ENCODE assay signal across 19 cellular contexts in genomic region chr3:54573922-54574321, GRCh38.
"Had no signal": no experiment of that assay in that cellular context is flagged by ENCODE, and none has a peak within 500 bp of the region (broad histone marks: within the 10 kb centered on the region; RNA-seq: fewer than 3 reads in every experiment).

No MANE protein-coding gene starts in this region.

- DNase-seq: cortex of kidney; effector memory CD8-positive, alpha-beta T cell; erythroblast; left ventricle myocardium superior; lower lobe of right lung; naive thymus-derived CD8-positive, alpha-beta T cell; nephron progenitor cell; pancreas; retina; right lobe of liver; small intestine; stimulated activated CD4-positive, alpha-beta T cell treated with anti-CD3 and anti-CD28 coated beads, Interleukin-15, amount 100 ng/mL, for 24 hours; stimulated activated CD4-positive, alpha-beta T cell treated with anti-CD3 and anti-CD28 coated beads, Interleukin-2, amount 100 ng/mL, for 48 hours; stimulated activated naive CD4-positive, alpha-beta T cell; stimulated activated naive CD8-positive, alpha-beta T cell treated with anti-CD3 and anti-CD28 coated beads, Interleukin-15, amount 100 ng/mL, for 72 hours; transverse colon; upper lobe of right lung had no signal

- ATAC-seq: effector memory CD8-positive, alpha-beta T cell; left ventricle myocardium superior; lower lobe of right lung; naive thymus-derived CD8-positive, alpha-beta T cell; pancreas; right lobe of liver; stimulated activated naive CD8-positive, alpha-beta T cell treated with anti-CD3 and anti-CD28 coated beads, Interleukin-15, amount 100 ng/mL, for 72 hours; upper lobe of right lung had no signal

- H3K9me3 ChIP-seq: lower lobe of right lung, neutrophil, pancreas, right lobe of liver, suprapubic skin, transverse colon, upper lobe of right lung had no signal

- H3K36me3 ChIP-seq: lower lobe of right lung, neutrophil, pancreas, right lobe of liver, suprapubic skin, transverse colon, upper lobe of right lung had no signal

- H3K4me1 ChIP-seq: lower lobe of right lung, pancreas, right lobe of liver, suprapubic skin, transverse colon, upper lobe of right lung had no signal

- H3K27me3 ChIP-seq: neutrophil, pancreas, right lobe of liver, suprapubic skin, transverse colon, upper lobe of right lung had no signal

- H3K27ac ChIP-seq: lower lobe of right lung, neutrophil, pancreas, right lobe of liver, suprapubic skin, transverse colon, upper lobe of right lung had no signal

- H3K4me3 ChIP-seq: lower lobe of right lung, pancreas, right lobe of liver, suprapubic skin, transverse colon, upper lobe of right lung had no signal
